In the genomic region with DNA sequence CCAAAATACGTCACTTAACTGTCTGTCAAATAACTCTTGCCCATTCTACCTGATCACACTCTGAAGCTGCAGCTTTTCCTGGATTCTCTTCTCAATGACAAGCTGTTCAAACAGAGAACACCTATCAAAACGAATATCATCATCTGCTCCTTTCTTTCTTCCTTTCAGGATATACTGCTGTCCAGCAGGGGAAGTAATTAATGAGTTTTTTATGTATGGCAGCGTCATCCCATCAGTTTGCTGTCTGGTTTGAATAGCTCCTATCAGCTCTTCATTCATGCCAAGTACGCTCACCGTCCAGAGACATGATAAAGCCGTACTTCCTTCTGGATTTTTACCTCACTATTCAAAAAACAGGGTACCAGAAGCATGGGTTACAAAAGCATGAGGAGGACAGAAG, we compare ENCODE assay signal across 18 cellular contexts. TPM values are rescaled to one million over a fixed set of nuclear protein-coding genes. Genes with fewer than 3 reads are reported as not detected.
A peak's percentile ranks its signal among the peaks of the same experiment; 100 is the strongest.
DNase-seq lines count a peak whose midpoint lies in the region; ATAC-seq and TF ChIP-seq lines count a peak whose summit lies in the region.
"Had no signal": no experiment of that assay in that cellular context is flagged by ENCODE, and none has a peak within 500 bp of the region (broad histone marks: within the 10 kb centered on the region; RNA-seq: fewer than 3 reads in every experiment).

CHRM5 (plus strand) TSS at position 274 of the 400 bp plus-strand sequence. CDS start 94,221 bp downstream, outside the sequence.

- H3K79me2 ChIP-seq in hepatocyte = no peaks in the 10 kb centered on the region

- H3K4me1 ChIP-seq in hepatocyte (ENCODE audit: insufficient read depth) (no peaks in the 10 kb centered on the region), ovary (ENCODE audit: insufficient read depth) (no peaks in the 10 kb centered on the region)

- no peaks in the 10 kb centered on the region for H3K9me3 ChIP-seq in hepatocyte (ENCODE audit: low read depth)
- H3K9me3 ChIP-seq in ovary = no peaks in the 10 kb centered on the region
- H3K9me3 ChIP-seq: SJSA1 had no signal

- TF ChIP-seq CTCF in hepatocyte (IDR thresholded peaks at IDR 0.05; ENCODE audit: poor library complexity) (no peak), coronary artery (IDR thresholded peaks at IDR 0.05) (no peak), ovary (IDR thresholded peaks at IDR 0.05) (no peak)

- DNase-seq in DMS153 treated with DMSO at 0.1 percent for 48 hours (lab: John Stamatoyannopoulos, UW; ENCODE audit: unreplicated experiment) (peak; percentile 45), NCI-H2029 treated with DMSO at 0.1 percent for 48 hours (lab: John Stamatoyannopoulos, UW) (peak; percentile 47), SHP77 treated with DMSO at 0.1 percent for 48 hours (lab: John Stamatoyannopoulos, UW) (peak; percentile 99), hepatocyte (ENCODE audit: low spot score) (no peak), coronary artery (ENCODE audit: low spot score) (no peak), ovary (no peak)
- no peak for DNase-seq in activated CD4-positive, alpha-beta T cell treated with anti-CD3 and anti-CD28 coated beads, Interleukin-2, amount 50 U/mL, for 4 hours
- DNase-seq: activated CD4-positive, alpha-beta memory T cell treated with anti-CD3 and anti-CD28 coated beads, Interleukin-2, amount 10 ng/mL, durations not matched to agents 7 days and 5 days; activated naive CD8-positive, alpha-beta T cell treated with anti-CD3 and anti-CD28 coated beads for 36 hours; activated T-cell treated with anti-CD3 and anti-CD28 coated beads, Interleukin-2, amount 50 U/mL, for 48 hours; CD8-positive, alpha-beta memory T cell; effector memory CD4-positive, alpha-beta T cell; NCI-H187 had no signal

- no peak for ATAC-seq in HG03280 (IDR thresholded peaks at IDR 0.05; ENCODE audit: unreplicated experiment)
- ATAC-seq: GM12878, GM23338 had no signal

- no peak within 1 kb of the TSS for H3K27ac ChIP-seq in hepatocyte
- H3K27ac ChIP-seq in coronary artery = no peak within 1 kb of the TSS
- H3K27ac ChIP-seq in ovary = no peak within 1 kb of the TSS
- H3K27ac ChIP-seq: SJSA1 had no signal

- H3K27me3 ChIP-seq in hepatocyte (no peaks in the 10 kb centered on the region), ovary (no peaks in the 10 kb centered on the region)
- H3K27me3 ChIP-seq: SJSA1 had no signal

- no peak for TF ChIP-seq POLR2A in ovary (IDR thresholded peaks at IDR 0.05)

- H3K36me3 ChIP-seq in hepatocyte (replicated peaks; ENCODE audit: insufficient read depth, low read depth) (no peaks in the 10 kb centered on the region), ovary (no peaks in the 10 kb centered on the region)
- H3K36me3 ChIP-seq: SJSA1 had no signal

- H4K20me1 ChIP-seq in hepatocyte (ENCODE audit: insufficient read depth, poor library complexity, severe bottlenecking) = no peaks in the 10 kb centered on the region

- no peak within 1 kb of the TSS for H2AFZ ChIP-seq in hepatocyte
- H2AFZ ChIP-seq: GM23338 had no signal

- 65% methylated on average over 6 of the region's 6 CpGs for WGBS in hepatocyte (ENCODE audit: low lambda C conversion rate, missing lambda C conversion rate)
- WGBS in ovary, 3 donors = 41 to 54% (median 50%) methylated on average over 6 of the region's 6 CpGs

- peak within 1 kb of the TSS; percentile 54 for H3K4me2 ChIP-seq in hepatocyte
- H3K4me2 ChIP-seq: GM23338 had no signal

- no peak for TF ChIP-seq EP300 in ovary (IDR thresholded peaks at IDR 0.05)

- H3K9me2 ChIP-seq in hepatocyte (replicated peaks; ENCODE audit: insufficient read depth) = no peaks in the 10 kb centered on the region

- H3K4me3 ChIP-seq in hepatocyte = no peak within 1 kb of the TSS
- no peak within 1 kb of the TSS for H3K4me3 ChIP-seq in coronary artery
- H3K4me3 ChIP-seq in ovary = no peak within 1 kb of the TSS
- H3K4me3 ChIP-seq: GM12878, GM23338, SJSA1 had no signal

- intact Hi-C loops in ovary (cut with DNase I) = no loop called here

RNA-seq across cellular contexts. Expression of gene CHRM5, which starts in this region (rescaled TPM):
- not detected in 2 replicates for total RNA-seq in hepatocyte
- polyA plus RNA-seq in hepatocyte = 0.05 TPM in 1 of 2 replicates, not detected in the other
- total RNA-seq in ovary = under 1 TPM in 1 of 7 donors, not detected in 6; 0.08 TPM
- not detected for polyA plus RNA-seq in ovary
- total RNA-seq: activated CD4-positive, alpha-beta memory T cell treated with anti-CD3 and anti-CD28 coated beads, Interleukin-2, amount 10 ng/mL, durations not matched to agents 7 days and 5 days; activated naive CD8-positive, alpha-beta T cell treated with anti-CD3 and anti-CD28 coated beads for 36 hours; CD8-positive, alpha-beta memory T cell; GM23338; OCI-LY7 had no signal
- polyA plus RNA-seq: CD8-positive, alpha-beta memory T cell; GM23338 had no signal

Comparison
In these comparisons a context has a peak if more than half of its experiments do, and no peak if none do; other contexts are left out.
1. DNase-seq: peak in DMS153 treated with DMSO at 0.1 percent for 48 hours (single experiment), NCI-H2029 treated with DMSO at 0.1 percent for 48 hours (single experiment) and SHP77 treated with DMSO at 0.1 percent for 48 hours (single experiment); none in hepatocyte (single experiment), activated CD4-positive, alpha-beta T cell treated with anti-CD3 and anti-CD28 coated beads, Interleukin-2, amount 50 U/mL, for 4 hours (0 of 2), coronary artery (single experiment) and ovary (0 of 5).